8 cellular contexts compared by ENCODE assay signal in the genomic region with DNA sequence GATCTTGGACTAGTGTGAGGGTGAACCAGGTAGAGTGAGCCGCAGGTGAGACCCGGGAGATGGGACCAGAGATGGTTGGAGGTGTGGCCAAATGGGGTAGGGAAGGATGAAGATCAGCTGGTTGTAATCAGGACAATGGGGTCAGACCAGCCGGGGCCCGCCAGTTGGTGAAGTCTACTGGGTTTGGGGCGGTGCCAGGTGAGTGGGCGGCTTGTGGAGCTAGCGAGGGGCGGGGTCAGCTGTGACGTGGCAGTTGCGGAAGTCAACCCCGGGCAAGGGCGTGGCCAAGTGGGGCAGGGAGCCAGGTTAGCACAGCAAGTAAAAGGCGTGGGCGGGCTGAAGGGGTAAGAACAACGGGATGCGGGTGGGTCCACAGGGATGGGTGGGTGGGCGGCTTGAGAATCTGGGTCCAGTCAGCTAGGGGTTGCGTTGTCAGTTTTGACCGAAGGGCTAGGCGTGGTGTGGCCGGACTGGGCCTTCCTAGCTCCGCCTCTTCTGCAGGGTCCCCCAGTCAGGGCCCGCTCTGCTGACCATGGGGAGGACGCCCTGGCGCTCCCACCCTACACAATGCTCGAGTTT. TPM values are rescaled to one million over a fixed set of nuclear protein-coding genes. Genes with fewer than 3 reads are reported as not detected.
DNase-seq lines count a peak whose midpoint lies in the region; ATAC-seq and TF ChIP-seq lines count a peak whose summit lies in the region.

No MANE protein-coding gene starts in this region.

- H3K4me1 ChIP-seq in adrenal gland (replicated peaks in 1 of 2) (peaks cover 4 to 9% of the 10 kb centered on the region in 2 donors), right cardiac atrium (ENCODE audit: control insufficient read depth, insufficient read depth, low read length) (no peaks in the 10 kb centered on the region), aorta (ENCODE audit: control insufficient read depth in 1 of 2, insufficient read depth in 2 of 2, low read length in 2 of 2) (no peaks in the 10 kb centered on the region)

- H3K27me3 ChIP-seq in adrenal gland (no peaks in the 10 kb centered on the region), right cardiac atrium (ENCODE audit: control insufficient read depth, insufficient read depth) (no peaks in the 10 kb centered on the region), aorta (ENCODE audit: control insufficient read depth in 1 of 2, insufficient read depth in 2 of 2, low read length in 1 of 2) (no peaks in the 10 kb centered on the region)

- peak; percentile 88 to 94 (median 89) for DNase-seq in T-helper 1 cell
- peak; percentile 87 to 95 (median 92) for DNase-seq in adrenal gland
- DNase-seq in right cardiac atrium = peak; percentile 96 to 98 (median 98)
- DNase-seq in retina = peak; percentile 43
- DNase-seq in aorta = peak; percentile 98 to 99
- DNase-seq in NCI-H1694 treated with DMSO at 0.1 percent for 48 hours (lab: John Stamatoyannopoulos, UW) = no peak

- no peaks in the 10 kb centered on the region for H3K36me3 ChIP-seq in adrenal gland (replicated peaks in 1 of 2)
- H3K36me3 ChIP-seq in aorta (ENCODE audit: control insufficient read depth in 1 of 2, insufficient read depth in 2 of 2, low read length in 1 of 2) = no peaks in the 10 kb centered on the region

- intact Hi-C loops in adrenal gland (cut with DNase I) = no loop called here
- intact Hi-C loops in right cardiac atrium (cut with DNase I) = no loop called here
- intact Hi-C loops in aorta (cut with DNase I) = no loop called here

- H3K27ac ChIP-seq in adrenal gland (peak overlapping the region in 2 of 5 donors; percentile 34 to 81), right cardiac atrium (ENCODE audit: low read length) (peak overlapping the region; percentile 23), aorta (ENCODE audit: low read depth in 1 of 2, low read length in 2 of 2) (no peak overlapping the region)

- ATAC-seq in GM18498 (IDR thresholded peaks at IDR 0.05; ENCODE audit: unreplicated experiment) = peak; percentile 61
- ATAC-seq in HG03342 (IDR thresholded peaks at IDR 0.05; ENCODE audit: unreplicated experiment) = peak; percentile 53
- peak; percentile 63 to 69 for ATAC-seq in right cardiac atrium
- peak; percentile 83 for ATAC-seq in aorta (ENCODE audit: low FRiP score)

- TF ChIP-seq CTCF in adrenal gland (IDR thresholded peaks at IDR 0.05) = no peak

- peak overlapping the region in 1 of 4 donors; percentile 59 for H3K4me3 ChIP-seq in adrenal gland
- peak overlapping the region; percentile 35 for H3K4me3 ChIP-seq in right cardiac atrium (ENCODE audit: low read length)
- peak overlapping the region in 1 of 2 donors; percentile 32 for H3K4me3 ChIP-seq in aorta (ENCODE audit: low read length in 2 of 2)

- TF ChIP-seq POLR2A in adrenal gland (IDR thresholded peaks at IDR 0.05) = no peak

- 10 to 24% (median 10%) methylated on average over 9 to 26 of the region's 26 CpGs for WGBS in adrenal gland, 4 donors
- WGBS in right cardiac atrium = 4% methylated on average over 26 of the region's 26 CpGs
- 5 to 12% methylated on average over 21 to 26 of the region's 26 CpGs for WGBS in aorta, 2 donors

- H3K9me3 ChIP-seq in adrenal gland (replicated peaks in 1 of 3) (no peaks in the 10 kb centered on the region), right cardiac atrium (ENCODE audit: control insufficient read depth, low read length) (no peaks in the 10 kb centered on the region), aorta (ENCODE audit: control insufficient read depth, low read length) (no peaks in the 10 kb centered on the region)

RNA-seq across cellular contexts. Expression of a gene that starts 25.5 kb away (rescaled TPM):
- total RNA-seq in adrenal gland (100 to 1,000 TPM; 109 to 154 (median 141) TPM), right cardiac atrium (100 to 1,000 TPM; 180 to 195 (median 185) TPM), aorta (100 to 1,000 TPM in 1 of 2 donors, 10 to 100 TPM in 1; 91.5 to 114 TPM)
- polyA plus RNA-seq in adrenal gland (100 to 1,000 TPM in 1 of 3 donors, 10 to 100 TPM in 2; 28.4 to 118 (median 33.8) TPM), right cardiac atrium (112 TPM), aorta (10 to 100 TPM; 33.0 to 40.4 TPM)

RNA-seq across cellular contexts. Expression of a gene that starts 49.6 kb away (rescaled TPM):
- 1 to 10 TPM in 1 of 8 donors, under 1 TPM in 5, not detected in 2; 0.44 to 1.0 (median 0.88) TPM for total RNA-seq in adrenal gland
- polyA plus RNA-seq in adrenal gland = 1 to 10 TPM in 2 of 3 donors, under 1 TPM in 1; 0.57 to 3.5 (median 2.2) TPM
- total RNA-seq in right cardiac atrium = under 1 TPM; 0.34 to 0.67 (median 0.53) TPM
- 0.63 TPM for polyA plus RNA-seq in right cardiac atrium
- total RNA-seq in aorta = 1 to 10 TPM; 3.1 to 3.4 TPM
- polyA plus RNA-seq in aorta = 1 to 10 TPM in 1 of 2 donors, under 1 TPM in 1; 0.25 to 7.5 TPM
